8 cellular contexts compared by ENCODE assay signal in genomic region chr14:50762001-50762930, GRCh38.
DNase-seq lines count a peak whose midpoint lies in the region; ATAC-seq and TF ChIP-seq lines count a peak whose summit lies in the region.

No MANE protein-coding gene starts in this region.

- H3K4me3 Mint-ChIP-seq in T-helper 2 cell treated with Interferon-gamma antibody and Interleukin-4, amounts not matched to agents 5 μg/mL and 100 μg/mL, for 36 hours, result no peak overlapping the region
- no peak overlapping the region for H3K4me3 Mint-ChIP-seq in naive thymus-derived CD8-positive, alpha-beta T cell

- H3K4me3 ChIP-seq in osteoblast (ENCODE audit: insufficient read depth, low read length) (peak overlapping the region; percentile 32), H7 (ENCODE audit: insufficient read depth, low read depth, low read length) (no peak overlapping the region)

- H3K4me1 ChIP-seq in osteoblast (ENCODE audit: insufficient read depth, low read length), result peaks cover 40% of the 10 kb centered on the region

- no peaks in the 10 kb centered on the region for H3K9me3 ChIP-seq in osteoblast (ENCODE audit: low read depth, low read length)

- H3K36me3 Mint-ChIP-seq in T-helper 2 cell treated with Interferon-gamma antibody and Interleukin-4, amounts not matched to agents 5 μg/mL and 100 μg/mL, for 36 hours (ENCODE audit: low read depth), result peaks cover 63% of the 10 kb centered on the region
- H3K36me3 Mint-ChIP-seq in naive thymus-derived CD8-positive, alpha-beta T cell, result peaks cover 10 to 42% (median 19%) of the 10 kb centered on the region in 3 donors

- no peaks in the 10 kb centered on the region for H4K20me1 ChIP-seq in osteoblast (ENCODE audit: insufficient read depth, low read length)

- H3K9me3 Mint-ChIP-seq in T-helper 2 cell treated with Interferon-gamma antibody and Interleukin-4, amounts not matched to agents 5 μg/mL and 100 μg/mL, for 36 hours, result no peaks in the 10 kb centered on the region
- no peaks in the 10 kb centered on the region for H3K9me3 Mint-ChIP-seq in naive thymus-derived CD8-positive, alpha-beta T cell

- H3K27ac ChIP-seq in osteoblast (ENCODE audit: low read depth, low read length), result peak overlapping the region; percentile 100

- no peak for TF ChIP-seq CTCF in osteoblast (IDR thresholded peaks at IDR 0.05; ENCODE audit: extremely low read depth, low read depth, low read length)

- H2AFZ ChIP-seq in osteoblast (ENCODE audit: low read length), result peak overlapping the region; percentile 4

- no peaks in the 10 kb centered on the region for H3K27me3 ChIP-seq in osteoblast (ENCODE audit: insufficient read depth, low read length)
- no peaks in the 10 kb centered on the region for H3K27me3 ChIP-seq in H7 (ENCODE audit: control insufficient read depth, insufficient read depth, low read length)

- H3K27ac Mint-ChIP-seq in T-helper 2 cell treated with Interferon-gamma antibody and Interleukin-4, amounts not matched to agents 5 μg/mL and 100 μg/mL, for 36 hours, result no peak overlapping the region
- peak overlapping the region in 3 of 10 donors; percentile 17 to 55 (median 29) for H3K27ac Mint-ChIP-seq in naive thymus-derived CD8-positive, alpha-beta T cell

- POLR2A ChIA-PET in naive thymus-derived CD8-positive, alpha-beta T cell (lab: Charles Lee), result interaction anchor here (0.6 kb wide), 1 partner anchor 60 kb away, joined by 3 read pairs; no protein-coding TSS in a partner anchor

- peaks cover 41% of the 10 kb centered on the region for H3K36me3 ChIP-seq in osteoblast (ENCODE audit: insufficient read depth, low read length)
- H3K36me3 ChIP-seq in H7 (replicated peaks; ENCODE audit: control insufficient read depth, insufficient read depth, low read length), result peaks cover 2% of the 10 kb centered on the region

- peak overlapping the region; percentile 68 for H3K4me2 ChIP-seq in osteoblast (ENCODE audit: insufficient read depth, low read length)

- no peaks in the 10 kb centered on the region for H3K27me3 Mint-ChIP-seq in T-helper 2 cell treated with Interferon-gamma antibody and Interleukin-4, amounts not matched to agents 5 μg/mL and 100 μg/mL, for 36 hours (ENCODE audit: low read depth)
- H3K27me3 Mint-ChIP-seq in naive thymus-derived CD8-positive, alpha-beta T cell, result no peaks in the 10 kb centered on the region

- ATAC-seq in GM18861 (IDR thresholded peaks at IDR 0.05; ENCODE audit: unreplicated experiment), result peak; percentile 59
- ATAC-seq in HG02642 (IDR thresholded peaks at IDR 0.05; ENCODE audit: poor library complexity, unreplicated experiment), result peak; percentile 88
- ATAC-seq in naive thymus-derived CD8-positive, alpha-beta T cell, result no peak

- peaks cover 8% of the 10 kb centered on the region for H3K4me1 Mint-ChIP-seq in T-helper 2 cell treated with Interferon-gamma antibody and Interleukin-4, amounts not matched to agents 5 μg/mL and 100 μg/mL, for 36 hours (ENCODE audit: low read depth)
- H3K4me1 Mint-ChIP-seq in naive thymus-derived CD8-positive, alpha-beta T cell, result peaks cover 0 to 5% (median 3%) of the 10 kb centered on the region in 4 donors

- DNase-seq in T-helper 2 cell treated with Interferon-gamma antibody and Interleukin-4, amounts not matched to agents 5 μg/mL and 100 μg/mL, for 36 hours (ENCODE audit: low spot score), result peak; percentile 69
- no peak for DNase-seq in osteoblast (ENCODE audit: insufficient read length, low spot score, missing footprints)
- DNase-seq in naive thymus-derived CD8-positive, alpha-beta T cell, result no peak
- DNase-seq in H7, result no peak
- no peak for DNase-seq in ureter (ENCODE audit: low spot score)
- DNase-seq in NCI-H146 treated with DMSO at 0.1 percent for 48 hours (lab: John Stamatoyannopoulos, UW; ENCODE audit: unreplicated experiment), result no peak

- H3K79me2 ChIP-seq in osteoblast (ENCODE audit: insufficient read depth, low read length), result peaks cover 2% of the 10 kb centered on the region

Comparison
In these comparisons a context has a peak if more than half of its experiments do, and no peak if none do; other contexts are left out.
1. ATAC-seq: peak in GM18861 (single experiment) and HG02642 (single experiment); none in naive thymus-derived CD8-positive, alpha-beta T cell (0 of 2).